Comparison of ENCODE assay signal across 17 cellular contexts in genomic region chr2:160333324-160334027, GRCh38.
A peak's percentile ranks its signal among the peaks of the same experiment; 100 is the strongest.
DNase-seq lines count a peak whose midpoint lies in the region; ATAC-seq and TF ChIP-seq lines count a peak whose summit lies in the region.
"Had no signal": no experiment of that assay in that cellular context is flagged by ENCODE, and none has a peak within 500 bp of the region (broad histone marks: within the 10 kb centered on the region; RNA-seq: fewer than 3 reads in every experiment).

No MANE protein-coding gene starts in this region.

- intact Hi-C loops in CD4-positive, alpha-beta T cell (cut with DNase I, micrococcal nuclease) = loop anchor here in 1 of 2 experiments (2.0 to 5.0 kb wide), 2 partner anchors 13 to 74 kb away; no protein-coding TSS in a partner anchor

- no peaks in the 10 kb centered on the region for H3K9me3 Mint-ChIP-seq in CD4-positive, alpha-beta T cell
- no peaks in the 10 kb centered on the region for H3K9me3 Mint-ChIP-seq in HFFc6
- H3K9me3 Mint-ChIP-seq in nephron = no peaks in the 10 kb centered on the region
- H3K9me3 Mint-ChIP-seq: activated B cell treated with CpG ODN at 0.5 μM for 24 hours had no signal

- no peaks in the 10 kb centered on the region for H3K36me3 ChIP-seq in effector memory CD4-positive, alpha-beta T cell (ENCODE audit: control insufficient read depth, insufficient read depth, low read length)
- H3K36me3 ChIP-seq: esophagus squamous epithelium, prostate gland had no signal

- H3K4me3 ChIP-seq in effector memory CD4-positive, alpha-beta T cell (ENCODE audit: insufficient read depth, low read depth, low read length, poor library complexity, severe bottlenecking) = no peak overlapping the region
- H3K4me3 ChIP-seq: esophagus squamous epithelium, mucosa of descending colon, prostate gland had no signal

- H3K27ac Mint-ChIP-seq in CD4-positive, alpha-beta T cell = peak overlapping the region; percentile 82
- peak overlapping the region; percentile 88 for H3K27ac Mint-ChIP-seq in HFFc6
- peak overlapping the region in 2 of 3 experiments; percentile 50 to 86 for H3K27ac Mint-ChIP-seq in nephron
- H3K27ac Mint-ChIP-seq: activated B cell treated with CpG ODN at 0.5 μM for 24 hours had no signal

- TF ChIP-seq CTCF in CD4-positive, alpha-beta T cell (IDR thresholded peaks at IDR 0.05) = no peak
- TF ChIP-seq CTCF in HFFc6 (IDR thresholded peaks at IDR 0.05) (no peak), nephron (IDR thresholded peaks at IDR 0.05; ENCODE audit: unreplicated experiment in 3 of 3) (no peak), GM20000 (IDR thresholded peaks at IDR 0.05; ENCODE audit: extremely low read depth, missing control alignments) (no peak)

- no peaks in the 10 kb centered on the region for H3K27me3 ChIP-seq in CD4-positive, alpha-beta T cell (ENCODE audit: control insufficient read depth, insufficient read depth, low read length)
- no peaks in the 10 kb centered on the region for H3K27me3 ChIP-seq in effector memory CD4-positive, alpha-beta T cell (replicated peaks; ENCODE audit: control insufficient read depth, insufficient read depth, low read length, poor library complexity, severe bottlenecking)
- H3K27me3 ChIP-seq: esophagus squamous epithelium had no signal

- POLR2A ChIA-PET in CD4-positive, alpha-beta T cell (lab: Charles Lee) = interaction anchor here (0.6 to 1.9 kb wide), 5 partner anchors 10 to 87 kb away, joined by 3 to 5 read pairs (median 4); no protein-coding TSS in a partner anchor

- no peak for DNase-seq in CD4-positive, alpha-beta T cell
- no peak for DNase-seq in HFFc6
- no peak for DNase-seq in effector memory CD4-positive, alpha-beta T cell
- no peak for DNase-seq in retina
- DNase-seq in NCI-H2196 treated with DMSO at 0.1 percent for 48 hours (lab: John Stamatoyannopoulos, UW; ENCODE audit: unreplicated experiment) = no peak
- no peak for DNase-seq in GM20000 (ENCODE audit: low spot score)
- DNase-seq: activated B cell treated with CpG ODN at 0.5 μM for 24 hours; amniotic stem cell; DMS79 treated with DMSO at 0.1 percent for 48 hours; esophagus squamous epithelium; mucosa of descending colon; NCI-H146; NCI-H446; SHP77 treated with DMSO at 0.1 percent for 48 hours; stimulated activated CD4-positive, alpha-beta T cell treated with anti-CD3 and anti-CD28 coated beads, Interleukin-12 subunit alpha, Interleukin-12 subunit beta, amount 100 ng/mL, for 4 hours had no signal

- peak; percentile 68 for ATAC-seq in CD4-positive, alpha-beta T cell (ENCODE audit: poor library complexity)
- ATAC-seq: mucosa of descending colon had no signal

- H3K27me3 Mint-ChIP-seq in CD4-positive, alpha-beta T cell = no peaks in the 10 kb centered on the region
- peaks cover 4% of the 10 kb centered on the region; the same call in 1 of the 2 replicates for H3K27me3 Mint-ChIP-seq in HFFc6 (ENCODE audit: insufficient read depth)
- no peaks in the 10 kb centered on the region for H3K27me3 Mint-ChIP-seq in nephron (ENCODE audit: low read depth)
- H3K27me3 Mint-ChIP-seq: activated B cell treated with CpG ODN at 0.5 μM for 24 hours had no signal

- CTCF ChIA-PET in CD4-positive, alpha-beta T cell (lab: Charles Lee) = interaction anchor here (1.2 to 2.0 kb wide), 3 partner anchors 9 to 11 kb away, joined by 3 to 6 read pairs (median 5); no protein-coding TSS in a partner anchor

- H3K27ac ChIP-seq in CD4-positive, alpha-beta T cell (ENCODE audit: low read depth, low read length) = no peak overlapping the region
- H3K27ac ChIP-seq in effector memory CD4-positive, alpha-beta T cell (ENCODE audit: insufficient read depth, low read length, poor library complexity, severe bottlenecking) = peak overlapping the region; percentile 29
- H3K27ac ChIP-seq: prostate gland had no signal

- H3K4me1 ChIP-seq in effector memory CD4-positive, alpha-beta T cell (ENCODE audit: control insufficient read depth, insufficient read depth, low read length, poor library complexity, severe bottlenecking) = peaks cover 31% of the 10 kb centered on the region
- H3K4me1 ChIP-seq: prostate gland had no signal

- H3K4me3 Mint-ChIP-seq in CD4-positive, alpha-beta T cell = peak overlapping the region; percentile 6
- H3K4me3 Mint-ChIP-seq in HFFc6 = no peak overlapping the region
- H3K4me3 Mint-ChIP-seq in nephron = no peak overlapping the region
- H3K4me3 Mint-ChIP-seq: activated B cell treated with CpG ODN at 0.5 μM for 24 hours had no signal

- H3K36me3 Mint-ChIP-seq in CD4-positive, alpha-beta T cell (ENCODE audit: low read depth) = peaks cover 13% of the 10 kb centered on the region
- H3K36me3 Mint-ChIP-seq in HFFc6 (ENCODE audit: low read depth) (peaks cover 13% of the 10 kb centered on the region), nephron (ENCODE audit: low read depth) (peaks cover 7% of the 10 kb centered on the region)

- peaks cover 92% of the 10 kb centered on the region for H3K4me1 Mint-ChIP-seq in CD4-positive, alpha-beta T cell (ENCODE audit: low read depth)
- H3K4me1 Mint-ChIP-seq in HFFc6 (ENCODE audit: low read depth) (peaks cover 95% of the 10 kb centered on the region), nephron (peaks cover 74% of the 10 kb centered on the region)

- no peaks in the 10 kb centered on the region for H3K9me3 ChIP-seq in CD4-positive, alpha-beta T cell (ENCODE audit: control insufficient read depth, low read length)
- H3K9me3 ChIP-seq in effector memory CD4-positive, alpha-beta T cell (ENCODE audit: control insufficient read depth, low read length) = no peaks in the 10 kb centered on the region
- H3K9me3 ChIP-seq: esophagus squamous epithelium, mucosa of descending colon, prostate gland had no signal
